Comparison of ENCODE assay signal across 8 cellular contexts in the genomic region with DNA sequence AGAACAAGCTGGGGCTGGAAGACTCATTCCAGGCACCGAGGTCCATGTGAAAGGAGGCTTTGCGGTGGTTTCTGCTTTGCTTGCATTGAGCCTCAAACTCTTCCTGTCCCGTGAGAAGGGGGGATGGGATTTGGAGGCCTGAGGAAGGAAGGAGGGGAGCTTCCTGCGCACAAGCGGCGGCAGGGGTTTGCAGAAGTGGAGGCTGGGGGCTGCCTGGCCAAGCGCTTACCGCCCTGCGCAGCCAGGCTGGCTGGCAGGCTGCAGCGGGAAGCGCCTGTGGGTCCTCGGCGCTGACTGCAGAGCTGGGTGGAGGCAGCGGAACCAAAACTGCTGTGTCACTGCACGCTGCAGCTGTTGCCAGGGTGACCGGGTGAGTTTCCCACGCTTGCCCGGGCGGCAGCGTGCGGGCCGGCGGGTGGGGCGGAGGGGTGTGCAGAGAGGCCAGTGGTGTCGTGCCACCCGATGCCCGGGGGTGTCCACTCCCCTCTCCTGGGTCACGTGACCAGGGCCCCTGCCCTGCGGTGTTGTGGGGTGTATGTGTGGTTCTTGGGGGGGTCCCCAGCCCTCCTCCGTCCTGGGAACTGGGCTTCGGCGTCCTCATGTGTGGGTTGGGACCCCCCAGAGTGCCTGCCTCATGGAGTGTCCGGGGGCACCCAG.
DNase-seq lines count a peak whose midpoint lies in the region; ATAC-seq and TF ChIP-seq lines count a peak whose summit lies in the region.

No MANE protein-coding gene starts in this region.

- ATAC-seq in HG03442 (IDR thresholded peaks at IDR 0.05; ENCODE audit: unreplicated experiment) = peak; percentile 66

- TF ChIP-seq CTCF in OCI-LY1 (IDR thresholded peaks at IDR 0.05; ENCODE audit: low read length) = no peak

- peaks cover 17% of the 10 kb centered on the region for H3K4me1 ChIP-seq in OCI-LY1 (ENCODE audit: insufficient read depth, low read length, severe bottlenecking)
- H3K4me1 ChIP-seq in muscle layer of duodenum (ENCODE audit: control insufficient read depth in 1 of 2, insufficient read depth in 2 of 2, low read length in 2 of 2) = peaks cover 18 to 84% of the 10 kb centered on the region in 2 donors

- peak overlapping the region; percentile 50 for H3K4me2 ChIP-seq in OCI-LY1 (ENCODE audit: low read length)

- DNase-seq in Ammon's horn (ENCODE audit: low spot score) (peak; percentile 95), activated T-cell treated with anti-CD3 and anti-CD28 coated beads for 4 hours (peak; percentile 73), erythroblast (lab: John Stamatoyannopoulos, UW) (peak; percentile 91 to 95)
- DNase-seq in stimulated activated CD8-positive, alpha-beta memory T cell treated with anti-CD3 and anti-CD28 coated beads, Interleukin-4, amount 100 ng/mL, for 48 hours = peak; percentile 84

- no peaks in the 10 kb centered on the region for H4K20me1 ChIP-seq in OCI-LY1 (ENCODE audit: insufficient read depth, low read length)

- H3K27ac ChIP-seq in OCI-LY1 (ENCODE audit: low read depth, low read length, poor library complexity, severe bottlenecking) (no peak overlapping the region), muscle layer of duodenum (ENCODE audit: low read length) (peak overlapping the region; percentile 45)

- H3K79me2 ChIP-seq in OCI-LY1 (ENCODE audit: insufficient read depth, low read length) = no peaks in the 10 kb centered on the region

- H2AFZ ChIP-seq in OCI-LY1 (ENCODE audit: low read length) = no peak overlapping the region

- TF ChIP-seq POLR2A in GM19099 (IDR thresholded peaks at IDR 0.05; ENCODE audit: extremely low read depth, insufficient read length, low read depth) (peak; percentile 67), erythroblast (IDR thresholded peaks at IDR 0.05; ENCODE audit: low read length) (no peak)

- H3K9me3 ChIP-seq in OCI-LY1 (ENCODE audit: low read length) (no peaks in the 10 kb centered on the region), muscle layer of duodenum (ENCODE audit: control insufficient read depth in 1 of 2, low read length in 2 of 2) (no peaks in the 10 kb centered on the region)

- H3K9ac ChIP-seq in OCI-LY1 (ENCODE audit: low read length) = peak overlapping the region; percentile 19; the same call in 1 of the 2 replicates

- H3F3A ChIP-seq in OCI-LY1 (ENCODE audit: insufficient read depth, low read length) = no peaks in the 10 kb centered on the region

- H3K4me3 ChIP-seq in OCI-LY1 (ENCODE audit: low read depth, low read length, poor library complexity, severe bottlenecking) = peak overlapping the region; percentile 9
- H3K4me3 ChIP-seq in muscle layer of duodenum (ENCODE audit: low read depth in 1 of 2, low read length in 2 of 2) = peak overlapping the region; percentile 30 to 56

- H3K36me3 ChIP-seq in OCI-LY1 (ENCODE audit: insufficient read depth, low read length) (no peaks in the 10 kb centered on the region), muscle layer of duodenum (ENCODE audit: control insufficient read depth in 1 of 2, insufficient read depth in 2 of 2, low read length in 2 of 2) (peaks cover 0 to 9% of the 10 kb centered on the region in 2 donors)

- no peaks in the 10 kb centered on the region; the same call in 1 of the 2 replicates for H3K27me3 ChIP-seq in OCI-LY1 (ENCODE audit: insufficient read depth, low read length)
- no peaks in the 10 kb centered on the region for H3K27me3 ChIP-seq in muscle layer of duodenum (ENCODE audit: low read depth, low read length)

- no peaks in the 10 kb centered on the region for H3K9me2 ChIP-seq in OCI-LY1 (ENCODE audit: low read depth, low read length)
